15 cellular contexts compared by ENCODE assay signal in the genomic region with DNA sequence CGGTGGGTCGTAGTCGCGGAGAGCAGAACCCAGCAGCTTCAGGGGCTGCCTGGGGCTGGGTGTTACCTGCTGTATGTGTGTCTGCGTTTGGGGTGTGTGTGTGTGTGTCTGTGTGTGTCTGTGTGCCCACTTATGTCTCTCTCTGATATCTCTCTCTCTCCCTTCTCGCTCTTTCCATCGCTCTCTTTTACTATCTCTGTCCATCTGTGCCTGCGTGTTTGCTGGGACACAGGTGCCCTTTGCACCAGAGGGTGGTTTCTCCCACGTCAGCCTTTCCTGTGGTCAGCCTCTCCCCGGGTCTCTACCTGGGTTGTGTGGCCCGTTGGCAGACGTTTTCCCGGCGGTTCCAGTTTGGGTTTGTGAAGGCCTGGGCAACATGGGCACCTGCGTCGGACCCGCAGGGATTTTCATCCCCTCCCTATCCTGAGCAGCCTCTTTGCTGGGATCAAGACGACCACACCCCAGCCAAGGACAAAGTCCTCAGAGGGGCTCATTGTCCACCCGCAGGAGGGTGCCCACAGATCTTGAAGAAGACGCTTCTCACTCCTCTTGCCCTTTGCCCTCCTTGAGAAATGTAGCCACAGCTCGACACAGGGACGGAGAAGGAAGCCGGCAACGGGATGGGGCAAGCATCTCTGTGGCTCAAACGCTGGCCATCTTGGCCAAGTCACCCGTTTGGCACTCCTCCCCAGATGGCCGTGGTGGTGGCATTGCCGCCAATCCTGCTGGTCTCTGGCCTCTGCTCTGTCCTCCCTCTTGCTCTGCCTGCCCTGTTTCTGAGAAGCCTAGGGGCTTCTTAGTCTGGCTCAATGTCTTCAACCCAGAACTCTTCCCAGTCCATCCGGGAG. TPM values are rescaled to one million over a fixed set of nuclear protein-coding genes. Genes with fewer than 3 reads are reported as not detected.
DNase-seq lines count a peak whose midpoint lies in the region; ATAC-seq and TF ChIP-seq lines count a peak whose summit lies in the region.
"Had no signal": no experiment of that assay in that cellular context is flagged by ENCODE, and none has a peak within 500 bp of the region (broad histone marks: within the 10 kb centered on the region; RNA-seq: fewer than 3 reads in every experiment).

No MANE protein-coding gene starts in this region.

- H3K4me3 ChIP-seq in left ventricle myocardium inferior (peak overlapping the region; percentile 77), esophagus muscularis mucosa (peak overlapping the region; percentile 61 to 68 (median 66)), osteoblast (ENCODE audit: insufficient read depth, low read length) (no peak overlapping the region)

- intact Hi-C loops in left ventricle myocardium inferior (cut with micrococcal nuclease), result no loop called here
- intact Hi-C loops in cardiac septum (cut with DNase I), result no loop called here
- intact Hi-C loops in esophagus muscularis mucosa (cut with DNase I), result no loop called here

- WGBS in esophagus muscularis mucosa, result 83% methylated on average over 28 of the region's 29 CpGs

- no peak overlapping the region for H2AFZ ChIP-seq in osteoblast (ENCODE audit: low read length)

- H3K36me3 ChIP-seq in left ventricle myocardium inferior (no peaks in the 10 kb centered on the region), esophagus muscularis mucosa (no peaks in the 10 kb centered on the region), osteoblast (ENCODE audit: insufficient read depth, low read length) (no peaks in the 10 kb centered on the region)

- DNase-seq in left ventricle myocardium inferior (no peak), cardiac septum (ENCODE audit: low spot score) (no peak), esophagus muscularis mucosa (ENCODE audit: extremely low spot score) (no peak), osteoblast (ENCODE audit: insufficient read length, low spot score, missing footprints) (peak; percentile 61), NCI-H2029 (lab: John Stamatoyannopoulos, UW) (no peak)
- DNase-seq: activated CD4-positive, alpha-beta T cell treated with anti-CD3 and anti-CD28 coated beads, Interleukin-2, amount 50 U/mL, for 1 hour; activated naive CD8-positive, alpha-beta T cell treated with anti-CD3 and anti-CD28 coated beads for 36 hours; activated T-cell treated with anti-CD3 and anti-CD28 coated beads, Interleukin-2, amount 50 U/mL, for 24 hours; central memory CD4-positive, alpha-beta T cell; MM.1S; NCI-H2029 treated with DMSO at 0.1 percent for 48 hours; NCI-H524 treated with DMSO at 0.1 percent for 48 hours had no signal

- H3K4me1 ChIP-seq in left ventricle myocardium inferior (peaks cover 9% of the 10 kb centered on the region), esophagus muscularis mucosa (peaks cover 0 to 23% (median 9%) of the 10 kb centered on the region in 4 donors), osteoblast (ENCODE audit: insufficient read depth, low read length) (no peaks in the 10 kb centered on the region)

- H3K27ac ChIP-seq in left ventricle myocardium inferior (replicated peaks) (no peak overlapping the region), esophagus muscularis mucosa (replicated peaks in 1 of 4) (peak overlapping the region in 1 of 4 donors; percentile 60), osteoblast (ENCODE audit: low read depth, low read length) (no peak overlapping the region)

- no peaks in the 10 kb centered on the region for H3K79me2 ChIP-seq in osteoblast (ENCODE audit: insufficient read depth, low read length)

- no peaks in the 10 kb centered on the region for H3K27me3 ChIP-seq in left ventricle myocardium inferior (ENCODE audit: low read depth)
- H3K27me3 ChIP-seq in esophagus muscularis mucosa, result no peaks in the 10 kb centered on the region
- H3K27me3 ChIP-seq in osteoblast (ENCODE audit: insufficient read depth, low read length), result no peaks in the 10 kb centered on the region

- TF ChIP-seq EP300 in esophagus muscularis mucosa (IDR thresholded peaks at IDR 0.05), result no peak

- ATAC-seq in GM18873 (IDR thresholded peaks at IDR 0.05; ENCODE audit: low FRiP score, unreplicated experiment) (no peak), HG03439 (IDR thresholded peaks at IDR 0.05; ENCODE audit: unreplicated experiment) (no peak), GM21526 (IDR thresholded peaks at IDR 0.05; ENCODE audit: low FRiP score, unreplicated experiment) (no peak)

- no peaks in the 10 kb centered on the region for H4K20me1 ChIP-seq in osteoblast (ENCODE audit: insufficient read depth, low read length)

- H3K4me2 ChIP-seq in osteoblast (ENCODE audit: insufficient read depth, low read length), result no peak overlapping the region

- TF ChIP-seq CTCF in left ventricle myocardium inferior (IDR thresholded peaks at IDR 0.05; ENCODE audit: borderline replicate concordance) (no peak), esophagus muscularis mucosa (IDR thresholded peaks at IDR 0.05) (no peak), osteoblast (IDR thresholded peaks at IDR 0.05; ENCODE audit: extremely low read depth, low read depth, low read length) (no peak)

- H3K9me3 ChIP-seq in left ventricle myocardium inferior (replicated peaks), result no peaks in the 10 kb centered on the region
- H3K9me3 ChIP-seq in esophagus muscularis mucosa, result no peaks in the 10 kb centered on the region
- H3K9me3 ChIP-seq in osteoblast (ENCODE audit: low read depth, low read length), result no peaks in the 10 kb centered on the region

- TF ChIP-seq POLR2A in esophagus muscularis mucosa (IDR thresholded peaks at IDR 0.05; ENCODE audit: low read depth), result no peak

RNA-seq across cellular contexts. Expression of gene ZNF146, which starts 43.3 kb away (rescaled TPM):
- 30.4 TPM for total RNA-seq in left ventricle myocardium inferior
- 38.6 TPM for total RNA-seq in cardiac septum
- total RNA-seq in esophagus muscularis mucosa, result 10 to 100 TPM; 44.9 to 78.2 (median 49.9) TPM
- total RNA-seq in osteoblast, result 65.7 and 82.2 TPM in 2 replicates

RNA-seq across cellular contexts. Expression of gene ZNF565, which starts 43.8 kb away (rescaled TPM):
- total RNA-seq in left ventricle myocardium inferior, result 4.4 TPM
- 4.0 TPM for total RNA-seq in cardiac septum
- total RNA-seq in esophagus muscularis mucosa, result 1 to 10 TPM; 4.6 to 5.7 (median 5.1) TPM
- total RNA-seq in osteoblast, result 6.9 and 7.1 TPM in 2 replicates
